Comparison of ENCODE assay signal across 1 cellular context in the genomic region with DNA sequence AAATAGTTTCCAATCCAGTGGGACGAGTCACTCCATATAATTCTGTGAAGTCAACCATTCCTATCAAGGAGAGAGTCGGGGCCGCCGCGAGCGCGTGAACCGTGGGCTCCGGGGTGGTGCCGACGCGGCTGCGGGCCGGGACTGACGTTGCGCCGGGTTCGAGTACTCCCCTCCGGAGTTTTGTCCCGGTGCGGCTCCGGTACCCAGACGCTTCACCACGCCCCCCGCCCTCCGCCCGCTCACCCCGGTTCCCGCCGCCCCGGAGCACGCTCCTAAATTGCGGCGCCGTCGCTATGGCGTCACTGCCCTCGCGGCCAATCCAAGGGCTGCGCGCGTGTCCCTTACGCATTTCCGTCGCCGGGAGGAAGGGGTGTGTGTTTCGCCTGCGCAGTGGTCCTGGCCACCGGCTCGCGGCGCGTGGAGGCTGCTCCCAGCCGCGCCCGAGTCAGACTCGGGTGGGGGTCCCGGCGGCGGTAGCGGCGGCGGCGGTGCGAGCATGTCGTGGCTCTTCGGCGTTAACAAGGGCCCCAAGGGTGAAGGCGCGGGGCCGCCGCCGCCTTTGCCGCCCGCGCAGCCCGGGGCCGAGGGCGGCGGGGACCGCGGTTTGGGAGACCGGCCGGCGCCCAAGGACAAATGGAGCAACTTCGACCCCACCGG.
TF ChIP-seq lines count a peak whose summit lies in the region.

A gene with protein sequence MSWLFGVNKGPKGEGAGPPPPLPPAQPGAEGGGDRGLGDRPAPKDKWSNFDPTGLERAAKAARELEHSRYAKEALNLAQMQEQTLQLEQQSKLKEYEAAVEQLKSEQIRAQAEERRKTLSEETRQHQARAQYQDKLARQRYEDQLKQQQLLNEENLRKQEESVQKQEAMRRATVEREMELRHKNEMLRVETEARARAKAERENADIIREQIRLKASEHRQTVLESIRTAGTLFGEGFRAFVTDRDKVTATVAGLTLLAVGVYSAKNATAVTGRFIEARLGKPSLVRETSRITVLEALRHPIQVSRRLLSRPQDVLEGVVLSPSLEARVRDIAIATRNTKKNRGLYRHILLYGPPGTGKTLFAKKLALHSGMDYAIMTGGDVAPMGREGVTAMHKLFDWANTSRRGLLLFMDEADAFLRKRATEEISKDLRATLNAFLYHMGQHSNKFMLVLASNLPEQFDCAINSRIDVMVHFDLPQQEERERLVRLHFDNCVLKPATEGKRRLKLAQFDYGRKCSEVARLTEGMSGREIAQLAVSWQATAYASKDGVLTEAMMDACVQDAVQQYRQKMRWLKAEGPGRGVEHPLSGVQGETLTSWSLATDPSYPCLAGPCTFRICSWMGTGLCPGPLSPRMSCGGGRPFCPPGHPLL (plus strand): TSS at position 377 of the 657 bp plus-strand sequence. CDS start 120 bp downstream, at position 497.

TF ChIP-seq in K562, 482 proteins besides CTCF, POLR2A, EP300 and RAD21 (continued from another document and continues in another):
- TF ChIP-seq, protein P1, sequence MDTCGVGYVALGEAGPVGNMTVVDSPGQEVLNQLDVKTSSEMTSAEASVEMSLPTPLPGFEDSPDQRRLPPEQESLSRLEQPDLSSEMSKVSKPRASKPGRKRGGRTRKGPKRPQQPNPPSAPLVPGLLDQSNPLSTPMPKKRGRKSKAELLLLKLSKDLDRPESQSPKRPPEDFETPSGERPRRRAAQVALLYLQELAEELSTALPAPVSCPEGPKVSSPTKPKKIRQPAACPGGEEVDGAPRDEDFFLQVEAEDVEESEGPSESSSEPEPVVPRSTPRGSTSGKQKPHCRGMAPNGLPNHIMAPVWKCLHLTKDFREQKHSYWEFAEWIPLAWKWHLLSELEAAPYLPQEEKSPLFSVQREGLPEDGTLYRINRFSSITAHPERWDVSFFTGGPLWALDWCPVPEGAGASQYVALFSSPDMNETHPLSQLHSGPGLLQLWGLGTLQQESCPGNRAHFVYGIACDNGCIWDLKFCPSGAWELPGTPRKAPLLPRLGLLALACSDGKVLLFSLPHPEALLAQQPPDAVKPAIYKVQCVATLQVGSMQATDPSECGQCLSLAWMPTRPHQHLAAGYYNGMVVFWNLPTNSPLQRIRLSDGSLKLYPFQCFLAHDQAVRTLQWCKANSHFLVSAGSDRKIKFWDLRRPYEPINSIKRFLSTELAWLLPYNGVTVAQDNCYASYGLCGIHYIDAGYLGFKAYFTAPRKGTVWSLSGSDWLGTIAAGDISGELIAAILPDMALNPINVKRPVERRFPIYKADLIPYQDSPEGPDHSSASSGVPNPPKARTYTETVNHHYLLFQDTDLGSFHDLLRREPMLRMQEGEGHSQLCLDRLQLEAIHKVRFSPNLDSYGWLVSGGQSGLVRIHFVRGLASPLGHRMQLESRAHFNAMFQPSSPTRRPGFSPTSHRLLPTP (IDR thresholded peaks at IDR 0.05; ENCODE audit: borderline replicate concordance, extremely low read depth, insufficient read length): no peak
- TF ChIP-seq ZNF197 (CRISPR knock-in tag; IDR thresholded peaks at IDR 0.05; ENCODE audit: low read depth) (no peak), TAF15 (IDR thresholded peaks at IDR 0.05; ENCODE audit: low read depth, low read length) (no peak), NFYB (IDR thresholded peaks at IDR 0.05; ENCODE audit: extremely low read depth, insufficient read length) (peak; percentile 82), BRCA1 (IDR thresholded peaks at IDR 0.05) (no peak), BRCA1 (CRISPR knock-in tag; IDR thresholded peaks at IDR 0.05) (no peak), NFXL1 (CRISPR knock-in tag; IDR thresholded peaks at IDR 0.05) (no peak), PCBP1 (IDR thresholded peaks at IDR 0.05; ENCODE audit: low read depth, low read length, poor library complexity, severe bottlenecking) (no peak), SREBF1 (IDR thresholded peaks at IDR 0.05; ENCODE audit: borderline replicate concordance, low read depth, low read length) (no peak), RHOXF2B (CRISPR knock-in tag; conservative IDR thresholded peaks at IDR 0.05) (no peak), KDM2B (CRISPR knock-in tag; IDR thresholded peaks at IDR 0.05) (no peak), FOXM1 (IDR thresholded peaks at IDR 0.05; ENCODE audit: low read depth) (no peak), FOXM1 (CRISPR knock-in tag; IDR thresholded peaks at IDR 0.05; ENCODE audit: low read depth) (no peak), ZNF695 (CRISPR knock-in tag; IDR thresholded peaks at IDR 0.05) (no peak), MEF2A (IDR thresholded peaks at IDR 0.05; ENCODE audit: control insufficient read depth, low read depth, low read length) (no peak), FOXJ3 (CRISPR knock-in tag; IDR thresholded peaks at IDR 0.05) (no peak), SMARCB1 (IDR thresholded peaks at IDR 0.05; ENCODE audit: insufficient read length, low read depth) (no peak), JUND (IDR thresholded peaks at IDR 0.05; ENCODE audit: borderline replicate concordance, low read depth, low read length) (peak; percentile 54; the same call in 1 of the 2 replicates), JUND (tag; IDR thresholded peaks at IDR 0.05; ENCODE audit: borderline replicate concordance, low read depth, low read length) (no peak; the same call in 2 of the 3 replicates), MCM7 (IDR thresholded peaks at IDR 0.05) (no peak), ARHGAP35 (IDR thresholded peaks at IDR 0.05; ENCODE audit: partially characterized antibody) (no peak), KLF13 (tag; IDR thresholded peaks at IDR 0.05; ENCODE audit: borderline replicate concordance, low read depth) (peak; percentile 93), GTF2E2 (tag; IDR thresholded peaks at IDR 0.05) (peak; percentile 72; the same call in 1 of the 2 replicates)
- TF ChIP-seq, protein P2, sequence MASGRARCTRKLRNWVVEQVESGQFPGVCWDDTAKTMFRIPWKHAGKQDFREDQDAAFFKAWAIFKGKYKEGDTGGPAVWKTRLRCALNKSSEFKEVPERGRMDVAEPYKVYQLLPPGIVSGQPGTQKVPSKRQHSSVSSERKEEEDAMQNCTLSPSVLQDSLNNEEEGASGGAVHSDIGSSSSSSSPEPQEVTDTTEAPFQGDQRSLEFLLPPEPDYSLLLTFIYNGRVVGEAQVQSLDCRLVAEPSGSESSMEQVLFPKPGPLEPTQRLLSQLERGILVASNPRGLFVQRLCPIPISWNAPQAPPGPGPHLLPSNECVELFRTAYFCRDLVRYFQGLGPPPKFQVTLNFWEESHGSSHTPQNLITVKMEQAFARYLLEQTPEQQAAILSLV (tag; IDR thresholded peaks at IDR 0.05): no peak
- TF ChIP-seq, protein P3, sequence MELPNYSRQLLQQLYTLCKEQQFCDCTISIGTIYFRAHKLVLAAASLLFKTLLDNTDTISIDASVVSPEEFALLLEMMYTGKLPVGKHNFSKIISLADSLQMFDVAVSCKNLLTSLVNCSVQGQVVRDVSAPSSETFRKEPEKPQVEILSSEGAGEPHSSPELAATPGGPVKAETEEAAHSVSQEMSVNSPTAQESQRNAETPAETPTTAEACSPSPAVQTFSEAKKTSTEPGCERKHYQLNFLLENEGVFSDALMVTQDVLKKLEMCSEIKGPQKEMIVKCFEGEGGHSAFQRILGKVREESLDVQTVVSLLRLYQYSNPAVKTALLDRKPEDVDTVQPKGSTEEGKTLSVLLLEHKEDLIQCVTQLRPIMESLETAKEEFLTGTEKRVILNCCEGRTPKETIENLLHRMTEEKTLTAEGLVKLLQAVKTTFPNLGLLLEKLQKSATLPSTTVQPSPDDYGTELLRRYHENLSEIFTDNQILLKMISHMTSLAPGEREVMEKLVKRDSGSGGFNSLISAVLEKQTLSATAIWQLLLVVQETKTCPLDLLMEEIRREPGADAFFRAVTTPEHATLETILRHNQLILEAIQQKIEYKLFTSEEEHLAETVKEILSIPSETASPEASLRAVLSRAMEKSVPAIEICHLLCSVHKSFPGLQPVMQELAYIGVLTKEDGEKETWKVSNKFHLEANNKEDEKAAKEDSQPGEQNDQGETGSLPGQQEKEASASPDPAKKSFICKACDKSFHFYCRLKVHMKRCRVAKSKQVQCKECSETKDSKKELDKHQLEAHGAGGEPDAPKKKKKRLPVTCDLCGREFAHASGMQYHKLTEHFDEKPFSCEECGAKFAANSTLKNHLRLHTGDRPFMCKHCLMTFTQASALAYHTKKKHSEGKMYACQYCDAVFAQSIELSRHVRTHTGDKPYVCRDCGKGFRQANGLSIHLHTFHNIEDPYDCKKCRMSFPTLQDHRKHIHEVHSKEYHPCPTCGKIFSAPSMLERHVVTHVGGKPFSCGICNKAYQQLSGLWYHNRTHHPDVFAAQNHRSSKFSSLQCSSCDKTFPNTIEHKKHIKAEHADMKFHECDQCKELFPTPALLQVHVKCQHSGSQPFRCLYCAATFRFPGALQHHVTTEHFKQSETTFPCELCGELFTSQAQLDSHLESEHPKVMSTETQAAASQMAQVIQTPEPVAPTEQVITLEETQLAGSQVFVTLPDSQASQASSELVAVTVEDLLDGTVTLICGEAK (IDR thresholded peaks at IDR 0.05): peak; percentile 94
- TF ChIP-seq, protein P3 (CRISPR knock-in tag; IDR thresholded peaks at IDR 0.05): no peak
- TF ChIP-seq, protein P4, sequence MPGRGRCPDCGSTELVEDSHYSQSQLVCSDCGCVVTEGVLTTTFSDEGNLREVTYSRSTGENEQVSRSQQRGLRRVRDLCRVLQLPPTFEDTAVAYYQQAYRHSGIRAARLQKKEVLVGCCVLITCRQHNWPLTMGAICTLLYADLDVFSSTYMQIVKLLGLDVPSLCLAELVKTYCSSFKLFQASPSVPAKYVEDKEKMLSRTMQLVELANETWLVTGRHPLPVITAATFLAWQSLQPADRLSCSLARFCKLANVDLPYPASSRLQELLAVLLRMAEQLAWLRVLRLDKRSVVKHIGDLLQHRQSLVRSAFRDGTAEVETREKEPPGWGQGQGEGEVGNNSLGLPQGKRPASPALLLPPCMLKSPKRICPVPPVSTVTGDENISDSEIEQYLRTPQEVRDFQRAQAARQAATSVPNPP (IDR thresholded peaks at IDR 0.05; ENCODE audit: borderline replicate concordance, insufficient read depth, insufficient read length): no peak
- TF ChIP-seq, protein P5, sequence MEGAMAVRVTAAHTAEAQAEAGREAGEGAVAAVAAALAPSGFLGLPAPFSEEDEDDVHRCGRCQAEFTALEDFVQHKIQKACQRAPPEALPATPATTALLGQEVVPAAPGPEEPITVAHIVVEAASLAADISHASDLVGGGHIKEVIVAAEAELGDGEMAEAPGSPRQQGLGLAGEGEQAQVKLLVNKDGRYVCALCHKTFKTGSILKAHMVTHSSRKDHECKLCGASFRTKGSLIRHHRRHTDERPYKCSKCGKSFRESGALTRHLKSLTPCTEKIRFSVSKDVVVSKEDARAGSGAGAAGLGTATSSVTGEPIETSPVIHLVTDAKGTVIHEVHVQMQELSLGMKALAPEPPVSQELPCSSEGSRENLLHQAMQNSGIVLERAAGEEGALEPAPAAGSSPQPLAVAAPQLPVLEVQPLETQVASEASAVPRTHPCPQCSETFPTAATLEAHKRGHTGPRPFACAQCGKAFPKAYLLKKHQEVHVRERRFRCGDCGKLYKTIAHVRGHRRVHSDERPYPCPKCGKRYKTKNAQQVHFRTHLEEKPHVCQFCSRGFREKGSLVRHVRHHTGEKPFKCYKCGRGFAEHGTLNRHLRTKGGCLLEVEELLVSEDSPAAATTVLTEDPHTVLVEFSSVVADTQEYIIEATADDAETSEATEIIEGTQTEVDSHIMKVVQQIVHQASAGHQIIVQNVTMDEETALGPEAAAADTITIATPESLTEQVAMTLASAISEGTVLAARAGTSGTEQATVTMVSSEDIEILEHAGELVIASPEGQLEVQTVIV (CRISPR knock-in tag; IDR thresholded peaks at IDR 0.05; ENCODE audit: borderline replicate concordance): no peak
- TF ChIP-seq, protein P6, sequence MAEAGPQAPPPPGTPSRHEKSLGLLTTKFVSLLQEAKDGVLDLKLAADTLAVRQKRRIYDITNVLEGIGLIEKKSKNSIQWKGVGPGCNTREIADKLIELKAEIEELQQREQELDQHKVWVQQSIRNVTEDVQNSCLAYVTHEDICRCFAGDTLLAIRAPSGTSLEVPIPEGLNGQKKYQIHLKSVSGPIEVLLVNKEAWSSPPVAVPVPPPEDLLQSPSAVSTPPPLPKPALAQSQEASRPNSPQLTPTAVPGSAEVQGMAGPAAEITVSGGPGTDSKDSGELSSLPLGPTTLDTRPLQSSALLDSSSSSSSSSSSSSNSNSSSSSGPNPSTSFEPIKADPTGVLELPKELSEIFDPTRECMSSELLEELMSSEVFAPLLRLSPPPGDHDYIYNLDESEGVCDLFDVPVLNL (CRISPR knock-in tag; IDR thresholded peaks at IDR 0.05; ENCODE audit: low read depth): peak; percentile 91
